ENCODE assay signal across 8 cellular contexts in genomic region chr6:26064619-26065257, GRCh38. TPM values are rescaled to one million over a fixed set of nuclear protein-coding genes. Genes with fewer than 3 reads are reported as not detected.
A peak's percentile ranks its signal among the peaks of the same experiment; 100 is the strongest.
DNase-seq lines count a peak whose midpoint lies in the region; ATAC-seq and TF ChIP-seq lines count a peak whose summit lies in the region.

No MANE protein-coding gene starts in this region.

- no peaks in the 10 kb centered on the region for H3K9me3 Mint-ChIP-seq in stimulated activated naive CD8-positive, alpha-beta T cell treated with anti-CD3 and anti-CD28 coated beads, Interleukin-15, amount 100 ng/mL, for 72 hours

- H3K27ac ChIP-seq in RWPE2 (ENCODE audit: poor library complexity, severe bottlenecking) (no peak overlapping the region), body of pancreas (no peak overlapping the region)

- TF ChIP-seq POLR2A in body of pancreas (IDR thresholded peaks at IDR 0.05), result no peak

- no peaks in the 10 kb centered on the region for H3K4me1 ChIP-seq in RWPE2 (ENCODE audit: insufficient read depth, poor library complexity, severe bottlenecking)
- H3K4me1 ChIP-seq in body of pancreas, result peaks cover 7% of the 10 kb centered on the region

- H3K27me3 ChIP-seq in RWPE2 (ENCODE audit: insufficient read depth, poor library complexity, severe bottlenecking) (no peaks in the 10 kb centered on the region), body of pancreas (no peaks in the 10 kb centered on the region), kidney epithelial cell (ENCODE audit: control insufficient read depth, insufficient read depth, low read length) (no peaks in the 10 kb centered on the region)

- WGBS in body of pancreas, 2 donors, result 24 to 32% methylated on average over 9 to 10 of the region's 10 CpGs

- ATAC-seq in RWPE2 (ENCODE audit: low read depth) (peak; percentile 70), body of pancreas (peak; percentile 82), HG02981 (IDR thresholded peaks at IDR 0.05; ENCODE audit: unreplicated experiment) (no peak), GM21367 (IDR thresholded peaks at IDR 0.05; ENCODE audit: unreplicated experiment) (no peak)
- ATAC-seq in stimulated activated naive CD8-positive, alpha-beta T cell treated with anti-CD3 and anti-CD28 coated beads, Interleukin-15, amount 100 ng/mL, for 72 hours, result peak; percentile 83

- intact Hi-C loops in body of pancreas (cut with DNase I), result loop anchor here (5.0 kb wide), 1 partner anchor 33 kb away; no protein-coding TSS in a partner anchor

- H3K9me3 ChIP-seq in RWPE2 (ENCODE audit: severe bottlenecking) (no peaks in the 10 kb centered on the region), body of pancreas (no peaks in the 10 kb centered on the region)

- H3K36me3 ChIP-seq in RWPE2 (ENCODE audit: low read depth) (no peaks in the 10 kb centered on the region), body of pancreas (replicated peaks in 1 of 2; ENCODE audit: insufficient read depth in 1 of 2, low read depth in 2 of 2) (no peaks in the 10 kb centered on the region), kidney epithelial cell (ENCODE audit: control insufficient read depth, insufficient read depth, low read length) (no peaks in the 10 kb centered on the region)

- TF ChIP-seq CTCF in LNCAP (IDR thresholded peaks at IDR 0.05) (peak; percentile 53), RWPE2 (IDR thresholded peaks at IDR 0.05; ENCODE audit: poor library complexity, severe bottlenecking) (peak; percentile 85), body of pancreas (IDR thresholded peaks at IDR 0.05) (peak; percentile 40 to 84 (median 82)), kidney epithelial cell (IDR thresholded peaks at IDR 0.05; ENCODE audit: insufficient read depth, low read length, poor library complexity, severe bottlenecking) (peak; percentile 68)

- H3K4me3 ChIP-seq in RWPE2 (ENCODE audit: severe bottlenecking), result no peak overlapping the region
- H3K4me3 ChIP-seq in body of pancreas, result no peak overlapping the region
- H3K4me3 ChIP-seq in kidney epithelial cell (ENCODE audit: low read depth, low read length), result no peak overlapping the region

- DNase-seq in Daoy (ENCODE audit: low read depth) (peak; percentile 45), RWPE2 (ENCODE audit: low spot score) (no peak), body of pancreas (peak; percentile 25 to 42 (median 38)), kidney epithelial cell (ENCODE audit: low read depth) (no peak)
- peak; percentile 26 to 36 for DNase-seq in stimulated activated naive CD8-positive, alpha-beta T cell treated with anti-CD3 and anti-CD28 coated beads, Interleukin-15, amount 100 ng/mL, for 72 hours

- H3K4me3 Mint-ChIP-seq in stimulated activated naive CD8-positive, alpha-beta T cell treated with anti-CD3 and anti-CD28 coated beads, Interleukin-15, amount 100 ng/mL, for 72 hours, result no peak overlapping the region

- no peaks in the 10 kb centered on the region for H3K27me3 Mint-ChIP-seq in stimulated activated naive CD8-positive, alpha-beta T cell treated with anti-CD3 and anti-CD28 coated beads, Interleukin-15, amount 100 ng/mL, for 72 hours

- H3K4me1 Mint-ChIP-seq in stimulated activated naive CD8-positive, alpha-beta T cell treated with anti-CD3 and anti-CD28 coated beads, Interleukin-15, amount 100 ng/mL, for 72 hours, result peaks cover 7% of the 10 kb centered on the region

- H3K27ac Mint-ChIP-seq in stimulated activated naive CD8-positive, alpha-beta T cell treated with anti-CD3 and anti-CD28 coated beads, Interleukin-15, amount 100 ng/mL, for 72 hours, result no peak overlapping the region

RNA-seq across cellular contexts. Expression of gene HFE, which starts 22.5 kb away (rescaled TPM):
- 1.5 and 2.0 TPM in 2 replicates for total RNA-seq in Daoy (2014; rRNA removed; shearing (Covaris generic))
- total RNA-seq in body of pancreas (1 to 10 TPM; 2.0 to 5.4 TPM), kidney epithelial cell (1.4 and 2.6 TPM in 2 replicates)

Comparison
In these comparisons a context has a peak if more than half of its experiments do, and no peak if none do; other contexts are left out.
1. DNase-seq: peak in Daoy (single experiment), body of pancreas (4 of 4) and stimulated activated naive CD8-positive, alpha-beta T cell treated with anti-CD3 and anti-CD28 coated beads, Interleukin-15, amount 100 ng/mL, for 72 hours (2 of 2); none in RWPE2 (single experiment) and kidney epithelial cell (single experiment).
2. ATAC-seq: peak in RWPE2 (single experiment), body of pancreas (single experiment) and stimulated activated naive CD8-positive, alpha-beta T cell treated with anti-CD3 and anti-CD28 coated beads, Interleukin-15, amount 100 ng/mL, for 72 hours (single experiment); none in HG02981 (single experiment) and GM21367 (single experiment).
3. Peak in every context shown above with its lines, with median percentiles within 50 percentile points of each other: CTCF ChIP-seq.